ENCODE assay signal across 8 cellular contexts in genomic region chr6:26020983-26021349, GRCh38. TPM values are rescaled to one million over a fixed set of nuclear protein-coding genes. Genes with fewer than 3 reads are reported as not detected.
DNase-seq lines count a peak whose midpoint lies in the region; ATAC-seq and TF ChIP-seq lines count a peak whose summit lies in the region.

No MANE protein-coding gene starts in this region.

- ATAC-seq in HG03045 (IDR thresholded peaks at IDR 0.05; ENCODE audit: unreplicated experiment), result peak; percentile 21

- no peak for TF ChIP-seq CTCF in breast epithelium (IDR thresholded peaks at IDR 0.05)
- TF ChIP-seq CTCF in kidney epithelial cell (IDR thresholded peaks at IDR 0.05; ENCODE audit: insufficient read depth, low read length, poor library complexity, severe bottlenecking), result no peak

- H3K27me3 ChIP-seq in breast epithelium, result no peaks in the 10 kb centered on the region
- no peaks in the 10 kb centered on the region for H3K27me3 ChIP-seq in kidney epithelial cell (ENCODE audit: control insufficient read depth, insufficient read depth, low read length)

- intact Hi-C loops in breast epithelium (cut with DNase I; ENCODE audit: low total_unique reads), result no loop called here

- H3K36me3 ChIP-seq in breast epithelium, result no peaks in the 10 kb centered on the region
- no peaks in the 10 kb centered on the region for H3K36me3 ChIP-seq in kidney epithelial cell (ENCODE audit: control insufficient read depth, insufficient read depth, low read length)

- peak overlapping the region; percentile 94 to 99 for H3K27ac ChIP-seq in breast epithelium

- H3K4me1 ChIP-seq in breast epithelium, result no peaks in the 10 kb centered on the region

- no peaks in the 10 kb centered on the region for H3K9me3 ChIP-seq in breast epithelium

- DNase-seq in NCI-H748 (lab: John Stamatoyannopoulos, UW; ENCODE audit: unreplicated experiment) (peak; percentile 94), NCI-H748 treated with DMSO at 0.1 percent for 48 hours (lab: John Stamatoyannopoulos, UW) (no peak), SKM-1 treated with dmso at 0.1 percent for 144 hours (lab: John Stamatoyannopoulos, UW; ENCODE audit: unreplicated experiment) (peak; percentile 65), breast epithelium (ENCODE audit: low spot score in 2 of 2) (peak; percentile 60 to 70), kidney epithelial cell (ENCODE audit: low read depth) (no peak), germinal center (ENCODE audit: low spot score) (no peak)
- DNase-seq in stimulated activated CD4-positive, alpha-beta T cell treated with anti-CD3 and anti-CD28 coated beads, Interleukin-15, amount 100 ng/mL, for 24 hours, result peak; percentile 75

- H3K4me3 ChIP-seq in breast epithelium (peak overlapping the region; percentile 60 to 72 (median 68)), kidney epithelial cell (ENCODE audit: low read depth, low read length) (peak overlapping the region; percentile 74)

- TF ChIP-seq POLR2A in breast epithelium (IDR thresholded peaks at IDR 0.05), result no peak

RNA-seq across cellular contexts. Expression of gene TRIM38, which starts 58.4 kb away (rescaled TPM):
- total RNA-seq in breast epithelium, result 10 to 100 TPM; 11.8 to 16.2 (median 12.1) TPM
- total RNA-seq in kidney epithelial cell, result 4.5 and 4.7 TPM in 2 replicates

Comparison
In these comparisons a context has a peak if more than half of its experiments do, and no peak if none do; other contexts are left out.
1. DNase-seq: peak in NCI-H748 (single experiment), SKM-1 treated with dmso at 0.1 percent for 144 hours (single experiment), breast epithelium (2 of 2) and stimulated activated CD4-positive, alpha-beta T cell treated with anti-CD3 and anti-CD28 coated beads, Interleukin-15, amount 100 ng/mL, for 24 hours (single experiment); none in NCI-H748 treated with DMSO at 0.1 percent for 48 hours (single experiment), kidney epithelial cell (single experiment) and germinal center (single experiment).